In genomic region chr7:73610105-73610504, GRCh38 we compare ENCODE assay signal across 31 cellular contexts. TPM values are rescaled to one million over a fixed set of nuclear protein-coding genes. Genes with fewer than 3 reads are reported as not detected.
"Had no signal": no experiment of that assay in that cellular context is flagged by ENCODE, and none has a peak within 500 bp of the region (broad histone marks: within the 10 kb centered on the region; RNA-seq: fewer than 3 reads in every experiment).

No MANE protein-coding gene starts in this region.

- H3K4me3 ChIP-seq: MG63, SJSA1 had no signal

- H3K9me3 Mint-ChIP-seq: activated CD4-positive, alpha-beta memory T cell treated with anti-CD3 and anti-CD28 coated beads for 36 hours; activated naive CD4-positive, alpha-beta T cell treated with anti-CD3 and anti-CD28 coated beads for 36 hours; activated naive CD4-positive, alpha-beta T cell treated with anti-CD3 and anti-CD28 coated beads, Interleukin-2, amount 50 U/mL, for 72 hours; activated T-cell treated with anti-CD3 and anti-CD28 coated beads, Interleukin-2, amount 50 U/mL, for 4 hours; activated T-helper 1 cell treated with anti-CD3 and anti-CD28 coated beads, Interleukin-12 subunit alpha, Interleukin-12 subunit beta, Interleukin-2, Interleukin-4 antibody, amounts not matched to agents 30 ng/mL and 10 ng/mL and 1 ng/mL, durations not matched to agents 14 hours and 24 hours and 36 hours; T-helper 1 cell treated with Interleukin-12 subunit alpha and Interleukin-12 subunit beta and Interleukin-4 antibody, amounts not matched to agents 30 μg/mL and 1 μg/mL, for 36 hours; T-helper 2 cell treated with Interferon-gamma antibody and Interleukin-4, amounts not matched to agents 5 μg/mL and 100 μg/mL, for 36 hours had no signal

- H3K27ac ChIP-seq: SJSA1 had no signal

- ATAC-seq: activated naive CD4-positive, alpha-beta T cell treated with anti-CD3 and anti-CD28 coated beads, Interleukin-2, amount 50 U/mL, for 72 hours; activated T-cell treated with anti-CD3 and anti-CD28 coated beads, Interleukin-2, amount 50 U/mL, for 4 hours; Panc1 had no signal

- H3K27ac Mint-ChIP-seq: activated CD4-positive, alpha-beta memory T cell treated with anti-CD3 and anti-CD28 coated beads for 36 hours; activated naive CD4-positive, alpha-beta T cell treated with anti-CD3 and anti-CD28 coated beads for 36 hours; activated T-helper 1 cell treated with anti-CD3 and anti-CD28 coated beads, Interleukin-12 subunit alpha, Interleukin-12 subunit beta, Interleukin-2, Interleukin-4 antibody, amounts not matched to agents 30 ng/mL and 10 ng/mL and 1 ng/mL, durations not matched to agents 14 hours and 24 hours and 36 hours; brain; T-helper 1 cell treated with Interleukin-12 subunit alpha and Interleukin-12 subunit beta and Interleukin-4 antibody, amounts not matched to agents 30 μg/mL and 1 μg/mL, for 36 hours; T-helper 2 cell treated with Interferon-gamma antibody and Interleukin-4, amounts not matched to agents 5 μg/mL and 100 μg/mL, for 36 hours had no signal

- H3K9me3 ChIP-seq: MG63, SJSA1, SK-N-SH had no signal

- H3K4me1 Mint-ChIP-seq: brain had no signal

- H3K4me2 ChIP-seq: SK-N-SH had no signal

- H3K9ac ChIP-seq: SK-N-SH had no signal

- H3K36me3 ChIP-seq: MG63, SJSA1 had no signal

- H3K36me3 Mint-ChIP-seq: activated CD4-positive, alpha-beta memory T cell treated with anti-CD3 and anti-CD28 coated beads for 36 hours; activated naive CD4-positive, alpha-beta T cell treated with anti-CD3 and anti-CD28 coated beads, Interleukin-2, amount 50 U/mL, for 72 hours; brain had no signal

- H3K4me3 Mint-ChIP-seq: activated CD4-positive, alpha-beta memory T cell treated with anti-CD3 and anti-CD28 coated beads for 36 hours; activated naive CD4-positive, alpha-beta T cell treated with anti-CD3 and anti-CD28 coated beads for 36 hours; activated T-cell treated with anti-CD3 and anti-CD28 coated beads, Interleukin-2, amount 50 U/mL, for 4 hours; activated T-helper 1 cell treated with anti-CD3 and anti-CD28 coated beads, Interleukin-12 subunit alpha, Interleukin-12 subunit beta, Interleukin-2, Interleukin-4 antibody, amounts not matched to agents 30 ng/mL and 10 ng/mL and 1 ng/mL, durations not matched to agents 14 hours and 24 hours and 36 hours; brain; T-helper 1 cell treated with Interleukin-12 subunit alpha and Interleukin-12 subunit beta and Interleukin-4 antibody, amounts not matched to agents 30 μg/mL and 1 μg/mL, for 36 hours; T-helper 2 cell treated with Interferon-gamma antibody and Interleukin-4, amounts not matched to agents 5 μg/mL and 100 μg/mL, for 36 hours had no signal

- H3K27me3 ChIP-seq: MG63 had no signal

- DNase-seq: activated CD4-positive, alpha-beta memory T cell treated with anti-CD3 and anti-CD28 coated beads for 36 hours; activated CD4-positive, alpha-beta T cell treated with anti-CD3 and anti-CD28 coated beads, Interleukin-2, amount 50 U/mL, for 1 hour; activated CD8-positive, alpha-beta memory T cell treated with anti-CD3 and anti-CD28 coated beads, Interleukin-2, amount 50 U/mL, for 4 hours; activated gamma-delta T cell treated with Interleukin-2 at 50 U/mL for 16 hours; activated naive CD4-positive, alpha-beta T cell treated with anti-CD3 and anti-CD28 coated beads for 36 hours; activated T-cell treated with anti-CD3 and anti-CD28 coated beads for 4 hours; activated T-cell treated with anti-CD3 and anti-CD28 coated beads, Interleukin-2, amount 50 U/mL, for 4 hours; anterior cingulate cortex; caudate nucleus; cerebellar nuclear complex; Kasumi-1; MG63; NCI-H1048; NCI-H1105 treated with DMSO at 0.1 percent for 48 hours; NCI-H1436; NCI-H1694; NCI-H1930; NCI-H2081 treated with DMSO at 0.1 percent for 48 hours; NCI-H345; NCI-H524 treated with DMSO at 0.1 percent for 48 hours; SHP77 treated with DMSO at 0.1 percent for 48 hours; SK-N-SH had no signal

RNA-seq across cellular contexts. Expression of gene MLXIPL, which starts 14.2 kb away (rescaled TPM):
- total RNA-seq: activated CD4-positive, alpha-beta memory T cell treated with anti-CD3 and anti-CD28 coated beads for 36 hours; activated naive CD4-positive, alpha-beta T cell treated with anti-CD3 and anti-CD28 coated beads, Interleukin-2, amount 50 U/mL, for 72 hours; activated T-helper 1 cell treated with anti-CD3 and anti-CD28 coated beads, Interleukin-12 subunit alpha, Interleukin-12 subunit beta, Interleukin-2, Interleukin-4 antibody, amounts not matched to agents 30 ng/mL and 10 ng/mL and 1 ng/mL, durations not matched to agents 14 hours and 24 hours and 36 hours; bronchial epithelial cell; RPMI7951; SJSA1 had no signal

RNA-seq across cellular contexts. Expression of gene VPS37D, which starts 57.5 kb away (rescaled TPM):
- total RNA-seq: activated naive CD4-positive, alpha-beta T cell treated with anti-CD3 and anti-CD28 coated beads for 36 hours had no signal
